Comparison of ENCODE assay signal across 14 cellular contexts in genomic region chr5:154479160-154479943, GRCh38. TPM values are rescaled to one million over a fixed set of nuclear protein-coding genes. Genes with fewer than 3 reads are reported as not detected.
DNase-seq lines count a peak whose midpoint lies in the region; ATAC-seq, FAIRE-seq and TF ChIP-seq lines count a peak whose summit lies in the region.
"Had no signal": no experiment of that assay in that cellular context is flagged by ENCODE, and none has a peak within 500 bp of the region (broad histone marks: within the 10 kb centered on the region; RNA-seq: fewer than 3 reads in every experiment).

No MANE protein-coding gene starts in this region.

- TF ChIP-seq POLR2A in H1 (IDR thresholded peaks at IDR 0.05; ENCODE audit: control extremely low read depth in 1 of 2, low read depth in 2 of 2, low read length in 2 of 2): no peak

- POLR2A ChIA-PET in H1 (lab: Charles Lee; ENCODE audit: partially characterized antibody): interaction anchor here (0.5 to 2.6 kb wide), 4 partner anchors 24 to 132 kb away, joined by 3 to 6 read pairs (median 3); no protein-coding TSS in a partner anchor

- H2BK12ac ChIP-seq in H1 (ENCODE audit: low read depth, low read length): peak overlapping the region; percentile 2

- H3K23ac ChIP-seq in H1 (ENCODE audit: insufficient read length): no peak overlapping the region

- H3K27me3 ChIP-seq in HUES48 (ENCODE audit: control insufficient read depth, insufficient read depth, low read length) (peaks cover 100% of the 10 kb centered on the region), H1 (replicated peaks in 1 of 4; ENCODE audit: control insufficient read depth in 3 of 4, extremely low read depth in 1 of 4, insufficient read depth in 3 of 4, low read length in 3 of 4) (peaks cover 97 to 100% (median 99%) of the 10 kb centered on the region in 4 experiments), neural progenitor cell (peaks cover 100% of the 10 kb centered on the region)

- H3K4me1 ChIP-seq in HUES48 (ENCODE audit: control insufficient read depth, insufficient read depth, low read length) (peaks cover 70% of the 10 kb centered on the region), H1 (replicated peaks in 1 of 4; ENCODE audit: control insufficient read depth in 3 of 4, insufficient read depth in 4 of 4, low read length in 3 of 4) (peaks cover 32 to 67% (median 34%) of the 10 kb centered on the region in 4 experiments), neural progenitor cell (peaks cover 23% of the 10 kb centered on the region)

- H3K79me2 ChIP-seq in H1 (ENCODE audit: control insufficient read depth in 1 of 2, insufficient read depth in 2 of 2, low read length in 2 of 2) (no peaks in the 10 kb centered on the region), neural progenitor cell (ENCODE audit: low read depth) (no peaks in the 10 kb centered on the region)

- H2BK15ac ChIP-seq in H1 (ENCODE audit: low read length): no peak overlapping the region

- H4K8ac ChIP-seq in H1 (ENCODE audit: extremely low read depth, insufficient read depth, low read length): no peak overlapping the region

- peak; percentile 47 for DNase-seq in DMS53 (lab: John Stamatoyannopoulos, UW)
- DNase-seq in DMS53 treated with DMSO at 0.1 percent for 48 hours (lab: John Stamatoyannopoulos, UW; ENCODE audit: unreplicated experiment): no peak
- DNase-seq in H1 (ENCODE audit: low read depth in 1 of 2, low spot score in 2 of 2): peak in 1 of 2 experiments; percentile 77
- peak; percentile 48 for DNase-seq in neural progenitor cell (ENCODE audit: low spot score)
- no peak for DNase-seq in C1 segment of cervical spinal cord (lab: John Stamatoyannopoulos, UW)
- DNase-seq: left ventricle myocardium superior, MG63, NCI-H524 treated with DMSO at 0.1 percent for 48 hours had no signal

- H3K9me3 ChIP-seq in HUES48 (ENCODE audit: control insufficient read depth, insufficient read depth, low read length): no peaks in the 10 kb centered on the region
- H3K9me3 ChIP-seq in H1 (ENCODE audit: insufficient read depth in 2 of 2, low read depth in 1 of 2, low read length in 1 of 2): no peaks in the 10 kb centered on the region
- H3K9me3 ChIP-seq in neural progenitor cell (ENCODE audit: low read depth): no peaks in the 10 kb centered on the region
- H3K9me3 ChIP-seq: MG63, SK-N-SH had no signal

- H3K4me1 Mint-ChIP-seq in neural progenitor cell: peaks cover 38% of the 10 kb centered on the region

- peaks cover 4% of the 10 kb centered on the region for H3K9me3 Mint-ChIP-seq in neural progenitor cell

- no peak for TF ChIP-seq CTCF in H1 (IDR thresholded peaks at IDR 0.05; ENCODE audit: control extremely low read depth in 1 of 3, insufficient read depth in 1 of 3, low read depth in 1 of 3, low read length in 3 of 3)
- no peak for TF ChIP-seq CTCF in neural progenitor cell (IDR thresholded peaks at IDR 0.05)

- H4K5ac ChIP-seq in H1 (ENCODE audit: insufficient read length, low read depth, low read length): no peak overlapping the region

- peaks cover 95% of the 10 kb centered on the region for H3K27me3 Mint-ChIP-seq in neural progenitor cell (ENCODE audit: insufficient read depth, low read depth)

- H3K4me3 Mint-ChIP-seq in neural progenitor cell: peak overlapping the region; percentile 51

- peak overlapping the region; percentile 19 for H3K4ac ChIP-seq in H1 (replicated peaks; ENCODE audit: insufficient read length, low read depth, low read length)

- no peak overlapping the region for H2BK120ac ChIP-seq in H1 (replicated peaks; ENCODE audit: low read depth, low read length)

- H3F3A ChIP-seq in neural progenitor cell (ENCODE audit: low read depth): peaks cover 27% of the 10 kb centered on the region

- no peak overlapping the region for H3K27ac Mint-ChIP-seq in neural progenitor cell

- H2BK20ac ChIP-seq in H1 (ENCODE audit: low read length): peak overlapping the region; percentile 34; the same call in 1 of the 2 replicates

- H4K20me1 ChIP-seq in H1 (replicated peaks in 1 of 2; ENCODE audit: control insufficient read depth in 1 of 2, insufficient read depth in 2 of 2, low read length in 2 of 2) (peaks cover 14 to 45% of the 10 kb centered on the region in 2 experiments), neural progenitor cell (ENCODE audit: low read depth) (peaks cover 99% of the 10 kb centered on the region)

- no peak for TF ChIP-seq RAD21 in H1 (IDR thresholded peaks at IDR 0.05 in 1 of 2, conservative IDR thresholded peaks at IDR 0.05 in 1 of 2; ENCODE audit: low read depth in 2 of 2, low read length in 2 of 2)

- H3K14ac ChIP-seq in H1 (ENCODE audit: insufficient read length): no peak overlapping the region

- no peaks in the 10 kb centered on the region; the same call in 1 of the 2 replicates for H3K79me1 ChIP-seq in H1 (ENCODE audit: low read depth, low read length)

- TF ChIP-seq EP300 in H1 (IDR thresholded peaks at IDR 0.05; ENCODE audit: borderline replicate concordance in 1 of 2, low read depth in 2 of 2, low read length in 2 of 2): no peak

- no peak overlapping the region for H3K56ac ChIP-seq in H1 (replicated peaks; ENCODE audit: insufficient read length, low read depth, low read length)

- ATAC-seq in HG02678 (IDR thresholded peaks at IDR 0.05; ENCODE audit: unreplicated experiment) (no peak), HG03378 (IDR thresholded peaks at IDR 0.05; ENCODE audit: unreplicated experiment) (no peak)
- ATAC-seq: left ventricle myocardium superior had no signal

- no peak overlapping the region for H2AFZ ChIP-seq in H1 (ENCODE audit: low read length)
- no peak overlapping the region for H2AFZ ChIP-seq in neural progenitor cell (replicated peaks)

- WGBS in H1 (ENCODE audit: extremely low coverage in 1 of 2, insufficient coverage in 1 of 2, insufficient read length in 1 of 2, insufficient replicate concordance in 2 of 2, low coverage in 1 of 2, low lambda C conversion rate in 2 of 2, missing lambda C conversion rate in 1 of 2), 2 experiments: 3% methylated on average over 44 of the region's 44 CpGs; no CpG with 5 or more reads in 1 of the 2 experiments

- H3K36me3 ChIP-seq in HUES48 (ENCODE audit: control insufficient read depth, insufficient read depth, low read length) (no peaks in the 10 kb centered on the region), H1 (ENCODE audit: control insufficient read depth in 2 of 4, insufficient read depth in 4 of 4, low read length in 3 of 4) (peaks cover 0 to 4% (median 0%) of the 10 kb centered on the region in 4 experiments; a peak in 1 of 8 replicates), neural progenitor cell (no peaks in the 10 kb centered on the region)

- CTCF ChIA-PET in H1 (lab: Charles Lee; ENCODE audit: partially characterized antibody): interaction anchor here (1.0 to 5.0 kb wide), 5 partner anchors 12 to 131 kb away, joined by 3 to 33 read pairs (median 15); no protein-coding TSS in a partner anchor

- peak overlapping the region; percentile 37 for H3K4me3 ChIP-seq in HUES48 (ENCODE audit: low read depth, low read length)
- H3K4me3 ChIP-seq in H1 (ENCODE audit: extremely low read depth in 1 of 4, insufficient read depth in 2 of 4, low read depth in 3 of 4, low read length in 4 of 4): peak overlapping the region; percentile 16 to 58 (median 28); a peak in 7 of 8 replicates
- no peak overlapping the region for H3K4me3 ChIP-seq in neural progenitor cell

- peak overlapping the region; percentile 1; the same call in 1 of the 2 replicates for H3K18ac ChIP-seq in H1 (ENCODE audit: extremely low read depth, low read length)

- H2BK5ac ChIP-seq in H1 (ENCODE audit: low read depth, low read length): no peak overlapping the region

- H3K4me2 ChIP-seq in H1 (ENCODE audit: insufficient read depth in 1 of 2, low read depth in 2 of 2, low read length in 2 of 2) (peak overlapping the region; percentile 70 to 85), neural progenitor cell (peak overlapping the region; percentile 82)
- H3K4me2 ChIP-seq: SK-N-SH had no signal

- H4K91ac ChIP-seq in H1 (replicated peaks; ENCODE audit: insufficient read length, low read length): no peak overlapping the region

- peaks cover 7% of the 10 kb centered on the region; the same call in 1 of the 2 replicates for H3K23me2 ChIP-seq in H1 (ENCODE audit: low read depth, low read length)

- H3K27ac ChIP-seq in HUES48 (ENCODE audit: low read depth, low read length) (no peak overlapping the region), H1 (ENCODE audit: low read depth, low read length) (no peak overlapping the region), neural progenitor cell (no peak overlapping the region)
- H3K27ac ChIP-seq: 22Rv1 had no signal

- peak; percentile 89 for FAIRE-seq in H1 (lab: Jason Lieb, UNC)

- no peaks in the 10 kb centered on the region for H3K36me3 Mint-ChIP-seq in neural progenitor cell

- no peak overlapping the region for H2AK5ac ChIP-seq in H1 (ENCODE audit: low read depth, low read length)

- no peak overlapping the region for H3K9ac ChIP-seq in HUES48 (ENCODE audit: low read depth, low read length)
- no peak overlapping the region for H3K9ac ChIP-seq in H1 (replicated peaks in 1 of 4; ENCODE audit: extremely low read depth in 1 of 4, low read depth in 3 of 4, low read length in 3 of 4)
- no peak overlapping the region for H3K9ac ChIP-seq in neural progenitor cell
- H3K9ac ChIP-seq: SK-N-SH had no signal

TF ChIP-seq in H1, 55 proteins besides CTCF, POLR2A, EP300 and RAD21 (continues in another document):
- TF ChIP-seq SP2 (IDR thresholded peaks at IDR 0.05; ENCODE audit: low read length): no peak
- TF ChIP-seq BACH1 (IDR thresholded peaks at IDR 0.05; ENCODE audit: low read length): no peak

RNA-seq across cellular contexts. Expression of gene HAND1, which starts 1.3 kb away (rescaled TPM):
- not detected in 2 replicates for total RNA-seq in H1 (2021; fragmentation: NEBNext Ultra II Directional; extraction: Animal tissue kit (Norgen Biotek cat#: 25700))
- polyA plus RNA-seq in H1 (2011; rRNA removed): 0.06 TPM in 1 of 2 replicates, not detected in the other
- not detected for polyA plus RNA-seq in H1 (2011; cell fraction: cytosol; rRNA removed)
- not detected for polyA plus RNA-seq in H1 (2011; cell fraction: nucleus; rRNA removed)
- polyA plus RNA-seq in H1 (2012, experiment 1 of 2): 0.09 to 0.59 TPM (median 0.40 TPM) in 3 of 4 replicates, not detected in the other
- polyA plus RNA-seq in H1 (2012, experiment 2 of 2): 1.2 TPM
- not detected for polyA plus RNA-seq in H1 (2013, experiment 1 of 2)
- not detected for polyA plus RNA-seq in H1 (2013, experiment 2 of 2)
- not detected in 2 replicates for polyA minus RNA-seq in H1 (2011; rRNA and poly(A)+ RNA removed)
- polyA minus RNA-seq in H1 (2011; cell fraction: cytosol; rRNA and poly(A)+ RNA removed): not detected
- 0.40 TPM for polyA minus RNA-seq in H1 (2011; cell fraction: nucleus; rRNA and poly(A)+ RNA removed)
- not detected in 2 replicates for total RNA-seq in neural progenitor cell (ENCODE audit: low replicate concordance)
- total RNA-seq: activated CD8-positive, alpha-beta memory T cell treated with anti-CD3 and anti-CD28 coated beads for 36 hours had no signal

RNA-seq across cellular contexts. Expression of gene SAP30L, which starts 33.6 kb away (rescaled TPM):
- total RNA-seq in H1 (2021; fragmentation: NEBNext Ultra II Directional; extraction: Animal tissue kit (Norgen Biotek cat#: 25700)): 26.3 and 31.5 TPM in 2 replicates
- polyA plus RNA-seq in H1 (2011; rRNA removed): 8.3 and 12.2 TPM in 2 replicates
- 13.4 TPM for polyA plus RNA-seq in H1 (2011; cell fraction: cytosol; rRNA removed)
- 13.6 TPM for polyA plus RNA-seq in H1 (2011; cell fraction: nucleus; rRNA removed)
- polyA plus RNA-seq in H1 (2012, experiment 1 of 2): 18.6 to 28.7 TPM (median 21.7 TPM) in 4 replicates
- polyA plus RNA-seq in H1 (2012, experiment 2 of 2): 2.0 TPM
- 40.2 TPM for polyA plus RNA-seq in H1 (2013, experiment 1 of 2)
- polyA plus RNA-seq in H1 (2013, experiment 2 of 2): 48.2 TPM
- polyA minus RNA-seq in H1 (2011; rRNA and poly(A)+ RNA removed): 12.1 and 15.0 TPM in 2 replicates
- 16.7 TPM for polyA minus RNA-seq in H1 (2011; cell fraction: cytosol; rRNA and poly(A)+ RNA removed)
- 10.0 TPM for polyA minus RNA-seq in H1 (2011; cell fraction: nucleus; rRNA and poly(A)+ RNA removed)
- total RNA-seq in neural progenitor cell (ENCODE audit: low replicate concordance): 13.2 and 24.8 TPM in 2 replicates

Comparison
In these comparisons a context has a peak if more than half of its experiments do, and no peak if none do; other contexts are left out.
1. DNase-seq: peak in DMS53 (single experiment) and neural progenitor cell (single experiment); none in DMS53 treated with DMSO at 0.1 percent for 48 hours (single experiment) and C1 segment of cervical spinal cord (0 of 14).